In genomic region chr1:94819945-94820746, GRCh38 we compare ENCODE assay signal across 1 cellular context.
TF ChIP-seq lines count a peak whose summit lies in the region.

Gene SLC44A3, plus strand, starts transcription at chr1:94820357. Its CDS starts 95 bp downstream, at chr1:94820452.

TF ChIP-seq in WTC11, 78 proteins besides CTCF, POLR2A, EP300 and RAD21 (continued from another document):
- TF ChIP-seq USF2 (CRISPR knock-in tag; IDR thresholded peaks at IDR 0.05) (peak; percentile 24; the same call in 1 of the 2 replicates), CDX4 (CRISPR knock-in tag; IDR thresholded peaks at IDR 0.05; ENCODE audit: borderline replicate concordance) (no peak), NR2C2 (CRISPR knock-in tag; IDR thresholded peaks at IDR 0.05) (no peak), ESRRA (CRISPR knock-in tag; IDR thresholded peaks at IDR 0.05; ENCODE audit: borderline replicate concordance) (0 out of 2 replicates have a peak, but pooled peaks have one; percentile 40), TEAD1 (CRISPR knock-in tag; IDR thresholded peaks at IDR 0.05) (0 out of 2 replicates have a peak, but pooled peaks have one; percentile 54), JAZF1 (CRISPR knock-in tag; IDR thresholded peaks at IDR 0.05) (no peak), FOXK1 (CRISPR knock-in tag; IDR thresholded peaks at IDR 0.05) (no peak), GABPB1 (CRISPR knock-in tag; IDR thresholded peaks at IDR 0.05) (peak; percentile 32; the same call in 1 of the 2 replicates), HMGA2 (CRISPR knock-in tag; IDR thresholded peaks at IDR 0.05) (no peak), MAX (CRISPR knock-in tag; IDR thresholded peaks at IDR 0.05) (peak; percentile 44; the same call in 1 of the 2 replicates), NR1H2 (CRISPR knock-in tag; IDR thresholded peaks at IDR 0.05) (no peak), NFE2L1 (CRISPR knock-in tag; IDR thresholded peaks at IDR 0.05) (no peak), ATF2 (CRISPR knock-in tag; IDR thresholded peaks at IDR 0.05; ENCODE audit: borderline replicate concordance, low read depth) (no peak), ZNF121 (CRISPR knock-in tag; IDR thresholded peaks at IDR 0.05) (no peak), ATF1 (CRISPR knock-in tag; IDR thresholded peaks at IDR 0.05) (no peak), ATF6 (CRISPR knock-in tag; IDR thresholded peaks at IDR 0.05) (no peak), MYBL2 (CRISPR knock-in tag; IDR thresholded peaks at IDR 0.05) (0 out of 2 replicates have a peak, but pooled peaks have one; percentile 50), CBFB (CRISPR knock-in tag; IDR thresholded peaks at IDR 0.05; ENCODE audit: low read depth) (peak; percentile 22; the same call in 1 of the 2 replicates), ZNF671 (CRISPR knock-in tag; IDR thresholded peaks at IDR 0.05) (no peak), ZNF425 (CRISPR knock-in tag; conservative IDR thresholded peaks at IDR 0.05) (no peak), STAT6 (CRISPR knock-in tag; conservative IDR thresholded peaks at IDR 0.05; ENCODE audit: low read depth) (no peak), HMGXB4 (CRISPR knock-in tag; IDR thresholded peaks at IDR 0.05) (peak; percentile 75), E2F5 (CRISPR knock-in tag; IDR thresholded peaks at IDR 0.05) (0 out of 2 replicates have a peak, but pooled peaks have one; percentile 11), ZNF219 (CRISPR knock-in tag; IDR thresholded peaks at IDR 0.05; ENCODE audit: borderline replicate concordance) (peak; percentile 48; the same call in 1 of the 2 replicates), ZNF416 (CRISPR knock-in tag; IDR thresholded peaks at IDR 0.05) (no peak), CREM (CRISPR knock-in tag; IDR thresholded peaks at IDR 0.05) (peak; percentile 55)
